In the genomic region with DNA sequence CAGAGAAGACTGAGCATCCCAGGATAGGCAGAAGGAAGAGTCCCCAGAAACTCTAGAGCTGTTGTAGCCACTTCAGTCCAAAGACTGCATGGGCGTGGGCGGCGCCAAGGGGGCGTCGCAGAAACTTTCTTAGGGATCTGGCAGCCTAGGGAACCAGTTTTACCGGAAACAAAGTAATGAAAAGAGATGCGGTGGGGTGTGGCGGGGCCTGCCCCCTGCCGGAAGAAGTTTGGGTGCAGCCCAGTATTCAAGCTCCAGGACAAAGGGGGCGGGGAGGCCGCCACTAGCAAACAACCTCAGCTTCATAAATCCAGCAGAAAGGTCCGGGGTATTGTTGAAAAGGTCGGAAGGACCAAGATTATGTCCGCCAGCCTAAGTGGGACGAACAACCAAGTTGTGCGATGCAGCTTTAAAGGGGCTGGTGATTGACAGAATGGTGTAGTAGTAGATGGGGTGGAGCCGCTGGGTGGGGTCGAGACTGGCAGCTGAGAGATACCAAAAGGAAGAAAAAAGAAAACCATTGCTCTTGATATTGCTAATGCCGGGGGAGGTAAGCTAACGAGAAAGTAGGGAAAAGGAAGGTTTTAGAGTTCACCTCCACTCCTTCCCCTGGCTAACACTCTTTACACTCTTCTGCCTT, we compare ENCODE assay signal across 7 cellular contexts.
DNase-seq lines count a peak whose midpoint lies in the region; ATAC-seq and TF ChIP-seq lines count a peak whose summit lies in the region.

No MANE protein-coding gene starts in this region.

- TF ChIP-seq RAD21 in neural cell (conservative IDR thresholded peaks at IDR 0.05) = no peak

- no peaks in the 10 kb centered on the region for H3F3A ChIP-seq in neural cell (ENCODE audit: insufficient read depth, low read length, poor library complexity, severe bottlenecking)

- H3K27ac Mint-ChIP-seq in type B pancreatic cell = peak overlapping the region; percentile 99

- H3K27me3 Mint-ChIP-seq in type B pancreatic cell = no peaks in the 10 kb centered on the region

- H3K9ac ChIP-seq in neural cell (ENCODE audit: low read length) = peak overlapping the region; percentile 68

- H3K9me3 Mint-ChIP-seq in type B pancreatic cell = peaks cover 9% of the 10 kb centered on the region

- peaks cover 6% of the 10 kb centered on the region for H3K4me1 Mint-ChIP-seq in type B pancreatic cell (ENCODE audit: unreplicated experiment)

- H3K9me2 ChIP-seq in neural cell (ENCODE audit: insufficient read depth, low read length) = no peaks in the 10 kb centered on the region

- TF ChIP-seq EP300 in neural cell (conservative IDR thresholded peaks at IDR 0.05; ENCODE audit: poor library complexity, severe bottlenecking) = no peak

- peak overlapping the region; percentile 96 for H3K4me3 Mint-ChIP-seq in type B pancreatic cell

- H3K27ac ChIP-seq in neural cell (ENCODE audit: low read length) = peak overlapping the region; percentile 72

- TF ChIP-seq CTCF in GM13977 (IDR thresholded peaks at IDR 0.05; ENCODE audit: extremely low read depth, insufficient read depth, missing control alignments) = peak; percentile 46
- peak; percentile 30 for TF ChIP-seq CTCF in fibroblast of mammary gland (conservative IDR thresholded peaks at IDR 0.05; ENCODE audit: control insufficient read depth, insufficient read depth, low read depth, low read length)
- peak; percentile 46 for TF ChIP-seq CTCF in neural cell (IDR thresholded peaks at IDR 0.05; ENCODE audit: poor library complexity, severe bottlenecking)
- TF ChIP-seq CTCF in type B pancreatic cell (conservative IDR thresholded peaks at IDR 0.05) = peak; percentile 74

- peak overlapping the region; percentile 69 for H2AFZ ChIP-seq in neural cell (ENCODE audit: low read depth, low read length)

- peak; percentile 25 for DNase-seq in GM13977 (ENCODE audit: low spot score)
- peak; percentile 61 for DNase-seq in NCI-H1105 (lab: John Stamatoyannopoulos, UW)
- DNase-seq in activated CD8-positive, alpha-beta memory T cell treated with anti-CD3 and anti-CD28 coated beads, Interleukin-2, amount 50 U/mL, for 4 hours = peak; percentile 21
- DNase-seq in fibroblast of mammary gland (ENCODE audit: low read depth) = peak; percentile 23
- DNase-seq in type B pancreatic cell (ENCODE audit: extremely low spot score, unreplicated experiment) = peak; percentile 70

- H3K36me3 Mint-ChIP-seq in type B pancreatic cell = peaks cover 4% of the 10 kb centered on the region

- no peak overlapping the region for H3K4me2 ChIP-seq in neural cell (ENCODE audit: low read length)

- no peaks in the 10 kb centered on the region for H3K9me3 ChIP-seq in neural cell (ENCODE audit: low read length)

- in situ Hi-C loops in GM13977 (cut with MboI; ENCODE audit: low pct_unique_long_range_greater_than_20kb, low sequenced_read_pairs, unreplicated experiment) = loop anchor here (25.0 kb wide), 2 partner anchors 171 to 329 kb away; a partner anchor contains a TSS

- no peaks in the 10 kb centered on the region for H3K36me3 ChIP-seq in neural cell (ENCODE audit: insufficient read depth, low read length)

- no peaks in the 10 kb centered on the region for H4K20me1 ChIP-seq in neural cell (ENCODE audit: insufficient read depth)

- peak overlapping the region; percentile 53 for H3K4me3 ChIP-seq in fibroblast of mammary gland (ENCODE audit: control insufficient read depth, low read depth, low read length)
- peak overlapping the region; percentile 69 for H3K4me3 ChIP-seq in neural cell (ENCODE audit: low read length)

- no peaks in the 10 kb centered on the region for H3K27me3 ChIP-seq in neural cell (ENCODE audit: insufficient read depth, low read depth, low read length)

- no peaks in the 10 kb centered on the region for H3K79me2 ChIP-seq in neural cell (replicated peaks; ENCODE audit: insufficient read depth, low read length)

- ATAC-seq in HG02571 (IDR thresholded peaks at IDR 0.05; ENCODE audit: unreplicated experiment) = peak; percentile 65

TF ChIP-seq in neural cell, 6 proteins besides CTCF, POLR2A, EP300 and RAD21:
- TF ChIP-seq MXI1 (conservative IDR thresholded peaks at IDR 0.05; ENCODE audit: poor library complexity, severe bottlenecking) (no peak), TAF1 (IDR thresholded peaks at IDR 0.05; ENCODE audit: low read depth) (no peak), SMC3 (conservative IDR thresholded peaks at IDR 0.05; ENCODE audit: poor library complexity) (no peak), POLR2AphosphoS5 (IDR thresholded peaks at IDR 0.05) (no peak), EZH2 (IDR thresholded peaks at IDR 0.05; ENCODE audit: borderline replicate concordance, insufficient read depth, low read length, poor library complexity, severe bottlenecking) (no peak)
- TF ChIP-seq, protein P1, sequence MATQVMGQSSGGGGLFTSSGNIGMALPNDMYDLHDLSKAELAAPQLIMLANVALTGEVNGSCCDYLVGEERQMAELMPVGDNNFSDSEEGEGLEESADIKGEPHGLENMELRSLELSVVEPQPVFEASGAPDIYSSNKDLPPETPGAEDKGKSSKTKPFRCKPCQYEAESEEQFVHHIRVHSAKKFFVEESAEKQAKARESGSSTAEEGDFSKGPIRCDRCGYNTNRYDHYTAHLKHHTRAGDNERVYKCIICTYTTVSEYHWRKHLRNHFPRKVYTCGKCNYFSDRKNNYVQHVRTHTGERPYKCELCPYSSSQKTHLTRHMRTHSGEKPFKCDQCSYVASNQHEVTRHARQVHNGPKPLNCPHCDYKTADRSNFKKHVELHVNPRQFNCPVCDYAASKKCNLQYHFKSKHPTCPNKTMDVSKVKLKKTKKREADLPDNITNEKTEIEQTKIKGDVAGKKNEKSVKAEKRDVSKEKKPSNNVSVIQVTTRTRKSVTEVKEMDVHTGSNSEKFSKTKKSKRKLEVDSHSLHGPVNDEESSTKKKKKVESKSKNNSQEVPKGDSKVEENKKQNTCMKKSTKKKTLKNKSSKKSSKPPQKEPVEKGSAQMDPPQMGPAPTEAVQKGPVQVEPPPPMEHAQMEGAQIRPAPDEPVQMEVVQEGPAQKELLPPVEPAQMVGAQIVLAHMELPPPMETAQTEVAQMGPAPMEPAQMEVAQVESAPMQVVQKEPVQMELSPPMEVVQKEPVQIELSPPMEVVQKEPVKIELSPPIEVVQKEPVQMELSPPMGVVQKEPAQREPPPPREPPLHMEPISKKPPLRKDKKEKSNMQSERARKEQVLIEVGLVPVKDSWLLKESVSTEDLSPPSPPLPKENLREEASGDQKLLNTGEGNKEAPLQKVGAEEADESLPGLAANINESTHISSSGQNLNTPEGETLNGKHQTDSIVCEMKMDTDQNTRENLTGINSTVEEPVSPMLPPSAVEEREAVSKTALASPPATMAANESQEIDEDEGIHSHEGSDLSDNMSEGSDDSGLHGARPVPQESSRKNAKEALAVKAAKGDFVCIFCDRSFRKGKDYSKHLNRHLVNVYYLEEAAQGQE (IDR thresholded peaks at IDR 0.05; ENCODE audit: borderline replicate concordance) = no peak

Comparison
In these comparisons a context has a peak if more than half of its experiments do, and no peak if none do; other contexts are left out.
1. Peak in every context shown above with its lines: DNase-seq, ATAC-seq, H3K4me3 ChIP-seq and H3K27ac ChIP-seq.